ENCODE assay signal across 34 cellular contexts in the genomic region with DNA sequence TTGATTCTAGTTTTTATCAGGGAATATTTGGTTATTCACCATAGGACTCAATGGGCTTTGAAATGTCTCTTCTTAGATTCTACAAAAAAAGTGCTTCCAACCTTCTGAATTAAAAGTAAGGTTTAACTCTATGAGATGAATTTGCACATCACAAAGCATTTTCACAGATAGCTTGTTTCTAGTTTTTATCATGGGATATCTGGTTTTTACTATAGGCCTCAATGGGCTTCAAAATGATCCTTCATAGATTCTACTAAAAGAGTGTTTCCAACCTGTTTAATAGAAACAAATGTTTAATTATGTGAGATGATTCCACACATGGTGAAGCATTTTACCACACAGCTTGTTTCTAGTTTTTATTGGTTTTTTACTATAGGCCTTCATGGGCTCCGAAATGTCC.
"Had no signal": no experiment of that assay in that cellular context is flagged by ENCODE, and none has a peak within 500 bp of the region (broad histone marks: within the 10 kb centered on the region; RNA-seq: fewer than 3 reads in every experiment).

No MANE protein-coding gene starts in this region.

- H3K27ac ChIP-seq: KMS-11 had no signal

- H3K4me3 ChIP-seq: MG63 had no signal

- DNase-seq: Kasumi-1, MG63, MM.1S, MV-4-11, NCI-H1048, NCI-H1092, NCI-H1092 treated with DMSO at 0.1 percent for 48 hours, NCI-H1105, NCI-H1105 treated with DMSO at 0.1 percent for 48 hours, NCI-H1417, NCI-H1417 treated with DMSO at 0.1 percent for 48 hours, NCI-H1436, NCI-H1436 treated with DMSO at 0.1 percent for 48 hours, NCI-H1694, NCI-H1694 treated with DMSO at 0.1 percent for 48 hours, NCI-H187, NCI-H187 treated with DMSO at 0.1 percent for 48 hours, NCI-H1930, NCI-H2029, NCI-H2029 treated with DMSO at 0.1 percent for 48 hours, NCI-H2081, NCI-H2081 treated with DMSO at 0.1 percent for 48 hours, NCI-H2107, NCI-H2171, NCI-H2171 treated with DMSO at 0.1 percent for 48 hours, NCI-H2227 treated with DMSO at 0.1 percent for 48 hours, NCI-H226, NCI-H345, NCI-H446, NCI-H446 treated with DMSO at 0.1 percent for 48 hours, NCI-H510A, NCI-H510A treated with DMSO at 0.1 percent for 48 hours, NCI-H524 had no signal

- H3K9me3 ChIP-seq: MG63 had no signal

- H3K36me3 ChIP-seq: MG63 had no signal

- H3K9ac ChIP-seq: KMS-11 had no signal

- H3K4me2 ChIP-seq: KMS-11 had no signal

- H3K27me3 ChIP-seq: MG63 had no signal
